Comparison of ENCODE assay signal across 8 cellular contexts in genomic region chr2:168455692-168456525, GRCh38. TPM values are rescaled to one million over a fixed set of nuclear protein-coding genes. Genes with fewer than 3 reads are reported as not detected.
DNase-seq lines count a peak whose midpoint lies in the region; ATAC-seq and TF ChIP-seq lines count a peak whose summit lies in the region.

TSS of gene CERS6 (plus strand) at chr2:168456272. CDS start at chr2:168456449, 177 bp downstream.

- DNase-seq in DMS53 treated with DMSO at 0.1 percent for 48 hours (lab: John Stamatoyannopoulos, UW; ENCODE audit: unreplicated experiment): peak; percentile 92
- DNase-seq in HuH-7.5 (ENCODE audit: low spot score): peak; percentile 90
- DNase-seq in RPMI7951 (ENCODE audit: low read depth): peak; percentile 94
- peak; percentile 89 for DNase-seq in activated effector memory CD4-positive, alpha-beta T cell treated with anti-CD3 and anti-CD28 coated beads, Interleukin-2, amount 50 U/mL, for 16 hours
- DNase-seq in fibroblast of villous mesenchyme (ENCODE audit: low read depth): peak; percentile 94

- H3K4me1 Mint-ChIP-seq in stimulated activated naive CD8-positive, alpha-beta T cell treated with anti-CD3 and anti-CD28 coated beads, Interleukin-15, Interleukin-2, amounts not matched to agents 100 ng/mL and 50 ng/mL, for 24 hours (ENCODE audit: low read depth): peaks cover 35% of the 10 kb centered on the region

- no peaks in the 10 kb centered on the region for H3F3A ChIP-seq in neural cell (ENCODE audit: insufficient read depth, low read length, poor library complexity, severe bottlenecking)

- peak; percentile 26 for TF ChIP-seq EP300 in neural cell (conservative IDR thresholded peaks at IDR 0.05; ENCODE audit: poor library complexity, severe bottlenecking)

- H3K4me3 ChIP-seq in fibroblast of villous mesenchyme (ENCODE audit: low read depth, low read length) (peak within 1 kb of the TSS; percentile 84), neural cell (ENCODE audit: low read length) (peak within 1 kb of the TSS; percentile 88)

- peaks cover 40% of the 10 kb centered on the region for H3K79me2 ChIP-seq in neural cell (replicated peaks; ENCODE audit: insufficient read depth, low read length)

- no peak for TF ChIP-seq CTCF in fibroblast of villous mesenchyme (IDR thresholded peaks at IDR 0.05; ENCODE audit: insufficient read depth, low read depth, low read length)
- TF ChIP-seq CTCF in neural cell (IDR thresholded peaks at IDR 0.05; ENCODE audit: poor library complexity, severe bottlenecking): peak; percentile 24

- H3K27me3 ChIP-seq in neural cell (ENCODE audit: insufficient read depth, low read depth, low read length): no peaks in the 10 kb centered on the region

- no peaks in the 10 kb centered on the region for H3K9me3 Mint-ChIP-seq in stimulated activated naive CD8-positive, alpha-beta T cell treated with anti-CD3 and anti-CD28 coated beads, Interleukin-15, Interleukin-2, amounts not matched to agents 100 ng/mL and 50 ng/mL, for 24 hours

- H3K9me2 ChIP-seq in neural cell (ENCODE audit: insufficient read depth, low read length): no peaks in the 10 kb centered on the region

- no peaks in the 10 kb centered on the region for H4K20me1 ChIP-seq in neural cell (ENCODE audit: insufficient read depth)

- peak within 1 kb of the TSS; percentile 93 for H3K9ac ChIP-seq in neural cell (ENCODE audit: low read length)

- H3K27me3 Mint-ChIP-seq in stimulated activated naive CD8-positive, alpha-beta T cell treated with anti-CD3 and anti-CD28 coated beads, Interleukin-15, Interleukin-2, amounts not matched to agents 100 ng/mL and 50 ng/mL, for 24 hours: no peaks in the 10 kb centered on the region

- peak within 1 kb of the TSS; percentile 94 for H3K4me3 Mint-ChIP-seq in stimulated activated naive CD8-positive, alpha-beta T cell treated with anti-CD3 and anti-CD28 coated beads, Interleukin-15, Interleukin-2, amounts not matched to agents 100 ng/mL and 50 ng/mL, for 24 hours

- peak within 1 kb of the TSS; percentile 92 for H3K27ac ChIP-seq in neural cell (ENCODE audit: low read length)

- H3K9me3 ChIP-seq in neural cell (ENCODE audit: low read length): no peaks in the 10 kb centered on the region

- H2AFZ ChIP-seq in neural cell (ENCODE audit: low read depth, low read length): peak within 1 kb of the TSS; percentile 83

- peak within 1 kb of the TSS; percentile 66 for H3K4me2 ChIP-seq in neural cell (ENCODE audit: low read length)

- ATAC-seq in GM21529 (IDR thresholded peaks at IDR 0.05; ENCODE audit: unreplicated experiment): peak; percentile 93

- TF ChIP-seq RAD21 in neural cell (conservative IDR thresholded peaks at IDR 0.05): peak; percentile 39

- H3K36me3 Mint-ChIP-seq in stimulated activated naive CD8-positive, alpha-beta T cell treated with anti-CD3 and anti-CD28 coated beads, Interleukin-15, Interleukin-2, amounts not matched to agents 100 ng/mL and 50 ng/mL, for 24 hours (ENCODE audit: low read depth): no peaks in the 10 kb centered on the region

- peak within 1 kb of the TSS; percentile 75 for H3K27ac Mint-ChIP-seq in stimulated activated naive CD8-positive, alpha-beta T cell treated with anti-CD3 and anti-CD28 coated beads, Interleukin-15, Interleukin-2, amounts not matched to agents 100 ng/mL and 50 ng/mL, for 24 hours

- no peaks in the 10 kb centered on the region for H3K36me3 ChIP-seq in neural cell (ENCODE audit: insufficient read depth, low read length)

TF ChIP-seq in neural cell, 6 proteins besides CTCF, POLR2A, EP300 and RAD21:
- peak; percentile 86 for TF ChIP-seq MXI1 (conservative IDR thresholded peaks at IDR 0.05; ENCODE audit: poor library complexity, severe bottlenecking)
- peak; percentile 40 for TF ChIP-seq REST (IDR thresholded peaks at IDR 0.05; ENCODE audit: borderline replicate concordance)
- TF ChIP-seq TAF1 (IDR thresholded peaks at IDR 0.05; ENCODE audit: low read depth): no peak
TF ChIP-seq in neural cell: peak in this region for 2.

RNA-seq across cellular contexts. Expression of gene CERS6, which starts in this region (rescaled TPM):
- total RNA-seq in RPMI7951 (2014; rRNA removed; shearing (Covaris generic)): 13.7 and 15.1 TPM in 2 replicates
- 9.0 and 16.0 TPM in 2 replicates for total RNA-seq in fibroblast of villous mesenchyme
- 56.3 and 59.3 TPM in 2 replicates for polyA plus RNA-seq in neural cell
- 163 and 193 TPM in 2 replicates for polyA minus RNA-seq in neural cell

Comparison
In these comparisons a context has a peak if more than half of its experiments do, and no peak if none do; other contexts are left out.
1. Peak in every context shown above with its lines: DNase-seq, ATAC-seq, H3K4me3 ChIP-seq and H3K27ac ChIP-seq.